In genomic region chr2:148582679-148583511, GRCh38 we compare ENCODE assay signal across 23 cellular contexts.
DNase-seq lines count a peak whose midpoint lies in the region; ATAC-seq, FAIRE-seq and TF ChIP-seq lines count a peak whose summit lies in the region.
"Had no signal": no experiment of that assay in that cellular context is flagged by ENCODE, and none has a peak within 500 bp of the region (broad histone marks: within the 10 kb centered on the region; RNA-seq: fewer than 3 reads in every experiment).

No MANE protein-coding gene starts in this region.

- H3K27ac ChIP-seq in A549: peak overlapping the region; percentile 12 to 50; a peak in 3 of 6 replicates
- H3K27ac ChIP-seq in foreskin keratinocyte: no peak overlapping the region
- H3K27ac ChIP-seq in upper lobe of left lung: no peak overlapping the region
- H3K27ac ChIP-seq: left ventricle myocardium inferior, transverse colon had no signal

- TF ChIP-seq POLR2A in A549 (IDR thresholded peaks at IDR 0.05; ENCODE audit: low read length) (no peak), upper lobe of left lung (IDR thresholded peaks at IDR 0.05) (no peak)

- H3K4me1 ChIP-seq in A549 (peaks cover 13% of the 10 kb centered on the region), foreskin keratinocyte (peaks cover 15% of the 10 kb centered on the region), upper lobe of left lung (no peaks in the 10 kb centered on the region)
- H3K4me1 ChIP-seq: left ventricle myocardium inferior, transverse colon had no signal

- TF ChIP-seq CTCF in A549 (IDR thresholded peaks at IDR 0.05) (no peak), foreskin keratinocyte (conservative IDR thresholded peaks at IDR 0.05) (peak; percentile 30), upper lobe of left lung (IDR thresholded peaks at IDR 0.05) (no peak)

- peaks cover 8% of the 10 kb centered on the region for H3K27me3 ChIP-seq in foreskin keratinocyte
- no peaks in the 10 kb centered on the region for H3K27me3 ChIP-seq in upper lobe of left lung

- POLR2A ChIA-PET in A549 (lab: Yijun Ruan, JAX): no interaction called here

- no peaks in the 10 kb centered on the region for H3K9me3 ChIP-seq in A549
- no peaks in the 10 kb centered on the region for H3K9me3 ChIP-seq in upper lobe of left lung
- H3K9me3 ChIP-seq: left ventricle myocardium inferior, transverse colon had no signal

- no peak for FAIRE-seq in A549 (lab: Jason Lieb, UNC)
- FAIRE-seq: small intestine had no signal

- ATAC-seq in A549 (no peak), HG02870 (IDR thresholded peaks at IDR 0.05; ENCODE audit: unreplicated experiment) (peak; percentile 47), foreskin keratinocyte (no peak), GM21528 (IDR thresholded peaks at IDR 0.05; ENCODE audit: low FRiP score, unreplicated experiment) (no peak), upper lobe of left lung (ENCODE audit: low FRiP score in 2 of 2) (no peak)
- ATAC-seq: CD8-positive, alpha-beta T cell; effector memory CD8-positive, alpha-beta T cell; naive thymus-derived CD4-positive, alpha-beta T cell; Panc1; stimulated activated memory B cell treated with anti-CD40 and anti-IgM and Interleukin-4, amounts not matched to agents 10 μg/mL and 1 μg/mL and 100 μg/mL, for 72 hours had no signal

- no peaks in the 10 kb centered on the region for H3K36me3 ChIP-seq in upper lobe of left lung
- H3K36me3 ChIP-seq: left ventricle myocardium inferior, transverse colon had no signal

- H3K4me3 ChIP-seq in A549: no peak overlapping the region
- no peak overlapping the region for H3K4me3 ChIP-seq in upper lobe of left lung
- H3K4me3 ChIP-seq: left ventricle myocardium inferior, transverse colon had no signal

- H3K4me2 ChIP-seq in A549: peak overlapping the region; percentile 50

- TF ChIP-seq EP300 in A549 (IDR thresholded peaks at IDR 0.05): no peak
- TF ChIP-seq EP300 in upper lobe of left lung (IDR thresholded peaks at IDR 0.05): no peak

- CTCF ChIA-PET in A549 (lab: Yijun Ruan, JAX): no interaction called here

- WGBS in A549 (ENCODE audit: missing lambda C conversion rate): 81% methylated on average over 2 of the region's 2 CpGs
- 57 to 76% methylated on average over 2 of the region's 2 CpGs for WGBS in upper lobe of left lung, 2 donors

- peak in 1 of 2 experiments; percentile 8 for DNase-seq in A549 (ENCODE audit: low read depth in 1 of 2, low spot score in 1 of 2)
- DNase-seq in RPMI7951 (ENCODE audit: low read depth): peak; percentile 28
- peak in 1 of 2 donors; percentile 72 for DNase-seq in foreskin keratinocyte
- DNase-seq in UCSD-AML1 (lab: John Stamatoyannopoulos, UW; ENCODE audit: unreplicated experiment): no peak
- no peak for DNase-seq in upper lobe of left lung
- no peak for DNase-seq in GOT3 (lab: John Stamatoyannopoulos, UW)
- DNase-seq: activated CD4-positive, alpha-beta T cell treated with anti-CD3 and anti-CD28 coated beads, Interleukin-2, amount 50 U/mL, for 4 hours; activated naive CD8-positive, alpha-beta T cell treated with anti-CD3 and anti-CD28 coated beads, Interleukin-2, amount 10 ng/mL, durations not matched to agents 7 days and 5 days; caudate nucleus; CD8-positive, alpha-beta T cell; effector memory CD8-positive, alpha-beta T cell; H7; left ventricle myocardium inferior; naive thymus-derived CD4-positive, alpha-beta T cell; NCI-H1048; NCI-H2081 treated with DMSO at 0.1 percent for 48 hours; NCI-H748 treated with DMSO at 0.1 percent for 48 hours; small intestine; transverse colon had no signal

- TF ChIP-seq RAD21 in A549 (conservative IDR thresholded peaks at IDR 0.05 in 1 of 2, IDR thresholded peaks at IDR 0.05 in 1 of 2): no peak

TF ChIP-seq in A549, 52 proteins besides CTCF, POLR2A, EP300 and RAD21:
- TF ChIP-seq MAFK (IDR thresholded peaks at IDR 0.05; ENCODE audit: partially characterized antibody): peak; percentile 85
- no peak for TF ChIP-seq BCL3 (IDR thresholded peaks at IDR 0.05)
- TF ChIP-seq NFE2L2 (conservative IDR thresholded peaks at IDR 0.05; ENCODE audit: low read length): peak; percentile 51

Comparison
In these comparisons a context has a peak if more than half of its experiments do, and no peak if none do; other contexts are left out.
1. H3K27ac ChIP-seq: peak in A549 (2 of 2); none in foreskin keratinocyte (single experiment) and upper lobe of left lung (0 of 4).